ENCODE assay signal across 8 cellular contexts in the genomic region with DNA sequence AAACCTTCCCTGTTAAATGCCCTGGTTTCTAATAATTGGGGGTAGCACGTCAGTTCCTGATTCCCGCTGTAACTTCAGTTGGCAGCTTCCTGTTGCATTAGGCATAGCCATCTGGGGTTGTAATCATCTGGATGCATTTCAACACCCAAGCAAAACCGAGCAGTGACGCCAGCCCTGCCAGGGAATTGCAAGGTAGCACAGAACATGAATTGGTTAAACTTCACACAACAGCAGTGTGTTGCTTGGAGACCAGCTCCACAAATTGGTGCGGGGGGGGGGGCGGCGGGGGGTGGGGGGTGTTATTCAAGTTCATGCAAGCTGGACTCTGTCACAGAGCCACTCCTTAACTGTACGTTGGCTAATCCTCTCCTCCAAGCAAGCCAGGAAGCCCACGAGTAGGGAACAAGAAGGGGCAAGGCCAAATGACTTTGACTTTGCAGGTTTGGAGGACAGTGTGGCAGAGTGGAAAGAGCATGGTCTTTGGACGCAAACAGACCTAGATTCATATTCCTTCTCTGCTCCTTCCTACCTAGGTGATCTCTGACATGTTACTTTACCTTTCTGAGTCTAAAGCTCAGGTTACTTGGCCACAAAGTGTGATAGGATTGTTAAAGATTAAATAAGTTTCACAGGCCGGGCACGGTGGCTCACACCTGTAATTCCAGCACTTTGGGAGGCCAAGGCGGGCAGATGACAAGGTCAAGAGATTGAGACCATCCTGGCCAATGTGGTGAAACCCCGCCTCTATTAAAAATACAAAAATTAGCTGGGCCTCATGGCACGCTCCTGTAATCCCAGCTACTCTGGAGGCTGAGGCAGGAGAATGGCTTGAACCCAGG. TPM values are rescaled to one million over a fixed set of nuclear protein-coding genes. Genes with fewer than 3 reads are reported as not detected.
DNase-seq lines count a peak whose midpoint lies in the region; ATAC-seq and TF ChIP-seq lines count a peak whose summit lies in the region.
"Had no signal": no experiment of that assay in that cellular context is flagged by ENCODE, and none has a peak within 500 bp of the region (broad histone marks: within the 10 kb centered on the region; RNA-seq: fewer than 3 reads in every experiment).

No MANE protein-coding gene starts in this region.

- H3K9me3 ChIP-seq in liver (ENCODE audit: control insufficient read depth in 4 of 4, low read length in 3 of 4) (no peaks in the 10 kb centered on the region), testis (no peaks in the 10 kb centered on the region)

- H3K4me3 ChIP-seq in liver (ENCODE audit: low read depth in 1 of 3, low read length in 3 of 3) (no peak overlapping the region), testis (no peak overlapping the region)

- TF ChIP-seq CTCF in liver (IDR thresholded peaks at IDR 0.05; ENCODE audit: low read depth, low read length, missing input control) (no peak), testis (IDR thresholded peaks at IDR 0.05) (no peak)

- intact Hi-C loops in testis (cut with DNase I; ENCODE audit: low total_unique reads), result no loop called here

- H3K27ac ChIP-seq in liver (ENCODE audit: low read depth in 1 of 2, low read length in 2 of 2) (peak overlapping the region; percentile 55 to 61), testis (no peak overlapping the region)

- DNase-seq in HCEC 1CT (peak; percentile 63), NCI-H69 (lab: John Stamatoyannopoulos, UW) (peak; percentile 90), cerebellar cortex (ENCODE audit: low spot score) (peak; percentile 95), testis (peak; percentile 48)

- H3K4me1 ChIP-seq in liver (ENCODE audit: control insufficient read depth in 4 of 4, insufficient read depth in 4 of 4, low read length in 3 of 4), result peaks cover 0 to 3% (median 0%) of the 10 kb centered on the region in 4 donors
- H3K4me1 ChIP-seq in testis, result no peaks in the 10 kb centered on the region

- H3K9ac ChIP-seq in liver (ENCODE audit: low read depth in 1 of 2, low read length in 2 of 2), result peak overlapping the region in 1 of 2 donors; percentile 45

- whole genome bisulfite sequencing in liver, result 25% methylated on average over 15 of the region's 15 CpGs
- 48 to 62% methylated on average over 10 to 15 of the region's 15 CpGs for WGBS in testis, 2 donors

- ATAC-seq in GM19455 (IDR thresholded peaks at IDR 0.05; ENCODE audit: unreplicated experiment) (no peak), HG02588 (IDR thresholded peaks at IDR 0.05; ENCODE audit: unreplicated experiment) (no peak)
- ATAC-seq: Panc1 had no signal

- no peaks in the 10 kb centered on the region for H3K36me3 ChIP-seq in liver (ENCODE audit: control insufficient read depth in 4 of 4, insufficient read depth in 3 of 4, low read depth in 1 of 4, low read length in 3 of 4)
- H3K36me3 ChIP-seq in testis (ENCODE audit: low read depth, missing control alignments), result no peaks in the 10 kb centered on the region

- TF ChIP-seq RAD21 in liver (IDR thresholded peaks at IDR 0.05), result peak in 1 of 2 donors; percentile 47

- TF ChIP-seq POLR2A in testis (IDR thresholded peaks at IDR 0.05), result no peak

- H3K27me3 ChIP-seq in liver (ENCODE audit: control insufficient read depth in 4 of 4, insufficient read depth in 4 of 4, low read length in 3 of 4) (no peaks in the 10 kb centered on the region), testis (no peaks in the 10 kb centered on the region)

TF ChIP-seq in liver, 16 proteins besides CTCF, POLR2A, EP300 and RAD21:
- peak in 1 of 2 donors; percentile 31 for TF ChIP-seq JUND (IDR thresholded peaks at IDR 0.05)
- no peak for TF ChIP-seq TAF1 (conservative IDR thresholded peaks at IDR 0.05)
- TF ChIP-seq HNF4A (conservative IDR thresholded peaks at IDR 0.05), result peak; percentile 63 to 67
- peak; percentile 72 for TF ChIP-seq SP1 (IDR thresholded peaks at IDR 0.05)
- TF ChIP-seq, protein P1, sequence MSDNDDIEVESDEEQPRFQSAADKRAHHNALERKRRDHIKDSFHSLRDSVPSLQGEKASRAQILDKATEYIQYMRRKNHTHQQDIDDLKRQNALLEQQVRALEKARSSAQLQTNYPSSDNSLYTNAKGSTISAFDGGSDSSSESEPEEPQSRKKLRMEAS (IDR thresholded peaks at IDR 0.05), result no peak
- TF ChIP-seq, protein P2, sequence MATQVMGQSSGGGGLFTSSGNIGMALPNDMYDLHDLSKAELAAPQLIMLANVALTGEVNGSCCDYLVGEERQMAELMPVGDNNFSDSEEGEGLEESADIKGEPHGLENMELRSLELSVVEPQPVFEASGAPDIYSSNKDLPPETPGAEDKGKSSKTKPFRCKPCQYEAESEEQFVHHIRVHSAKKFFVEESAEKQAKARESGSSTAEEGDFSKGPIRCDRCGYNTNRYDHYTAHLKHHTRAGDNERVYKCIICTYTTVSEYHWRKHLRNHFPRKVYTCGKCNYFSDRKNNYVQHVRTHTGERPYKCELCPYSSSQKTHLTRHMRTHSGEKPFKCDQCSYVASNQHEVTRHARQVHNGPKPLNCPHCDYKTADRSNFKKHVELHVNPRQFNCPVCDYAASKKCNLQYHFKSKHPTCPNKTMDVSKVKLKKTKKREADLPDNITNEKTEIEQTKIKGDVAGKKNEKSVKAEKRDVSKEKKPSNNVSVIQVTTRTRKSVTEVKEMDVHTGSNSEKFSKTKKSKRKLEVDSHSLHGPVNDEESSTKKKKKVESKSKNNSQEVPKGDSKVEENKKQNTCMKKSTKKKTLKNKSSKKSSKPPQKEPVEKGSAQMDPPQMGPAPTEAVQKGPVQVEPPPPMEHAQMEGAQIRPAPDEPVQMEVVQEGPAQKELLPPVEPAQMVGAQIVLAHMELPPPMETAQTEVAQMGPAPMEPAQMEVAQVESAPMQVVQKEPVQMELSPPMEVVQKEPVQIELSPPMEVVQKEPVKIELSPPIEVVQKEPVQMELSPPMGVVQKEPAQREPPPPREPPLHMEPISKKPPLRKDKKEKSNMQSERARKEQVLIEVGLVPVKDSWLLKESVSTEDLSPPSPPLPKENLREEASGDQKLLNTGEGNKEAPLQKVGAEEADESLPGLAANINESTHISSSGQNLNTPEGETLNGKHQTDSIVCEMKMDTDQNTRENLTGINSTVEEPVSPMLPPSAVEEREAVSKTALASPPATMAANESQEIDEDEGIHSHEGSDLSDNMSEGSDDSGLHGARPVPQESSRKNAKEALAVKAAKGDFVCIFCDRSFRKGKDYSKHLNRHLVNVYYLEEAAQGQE (IDR thresholded peaks at IDR 0.05), result peak; percentile 23
- no peak for TF ChIP-seq NR2F2 (IDR thresholded peaks at IDR 0.05)
- no peak for TF ChIP-seq YY1 (IDR thresholded peaks at IDR 0.05)
- TF ChIP-seq FOXA2 (IDR thresholded peaks at IDR 0.05), result no peak
- peak; percentile 57 to 74 for TF ChIP-seq RXRA (IDR thresholded peaks at IDR 0.05)
- TF ChIP-seq FOXA1 (IDR thresholded peaks at IDR 0.05), result no peak
- peak; percentile 64 to 82 for TF ChIP-seq GABPA (IDR thresholded peaks at IDR 0.05 in 1 of 2, conservative IDR thresholded peaks at IDR 0.05 in 1 of 2)
- TF ChIP-seq EGR1 (IDR thresholded peaks at IDR 0.05; ENCODE audit: low read depth in 2 of 2), result no peak
- TF ChIP-seq HNF4G (IDR thresholded peaks at IDR 0.05), result no peak
- TF ChIP-seq, protein P3, sequence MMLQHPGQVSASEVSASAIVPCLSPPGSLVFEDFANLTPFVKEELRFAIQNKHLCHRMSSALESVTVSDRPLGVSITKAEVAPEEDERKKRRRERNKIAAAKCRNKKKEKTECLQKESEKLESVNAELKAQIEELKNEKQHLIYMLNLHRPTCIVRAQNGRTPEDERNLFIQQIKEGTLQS (IDR thresholded peaks at IDR 0.05), result peak; percentile 46
- TF ChIP-seq, protein P4, sequence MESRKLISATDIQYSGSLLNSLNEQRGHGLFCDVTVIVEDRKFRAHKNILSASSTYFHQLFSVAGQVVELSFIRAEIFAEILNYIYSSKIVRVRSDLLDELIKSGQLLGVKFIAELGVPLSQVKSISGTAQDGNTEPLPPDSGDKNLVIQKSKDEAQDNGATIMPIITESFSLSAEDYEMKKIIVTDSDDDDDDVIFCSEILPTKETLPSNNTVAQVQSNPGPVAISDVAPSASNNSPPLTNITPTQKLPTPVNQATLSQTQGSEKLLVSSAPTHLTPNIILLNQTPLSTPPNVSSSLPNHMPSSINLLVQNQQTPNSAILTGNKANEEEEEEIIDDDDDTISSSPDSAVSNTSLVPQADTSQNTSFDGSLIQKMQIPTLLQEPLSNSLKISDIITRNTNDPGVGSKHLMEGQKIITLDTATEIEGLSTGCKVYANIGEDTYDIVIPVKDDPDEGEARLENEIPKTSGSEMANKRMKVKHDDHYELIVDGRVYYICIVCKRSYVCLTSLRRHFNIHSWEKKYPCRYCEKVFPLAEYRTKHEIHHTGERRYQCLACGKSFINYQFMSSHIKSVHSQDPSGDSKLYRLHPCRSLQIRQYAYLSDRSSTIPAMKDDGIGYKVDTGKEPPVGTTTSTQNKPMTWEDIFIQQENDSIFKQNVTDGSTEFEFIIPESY (IDR thresholded peaks at IDR 0.05), result no peak

RNA-seq across cellular contexts. Expression of gene LAX1, which starts 4.7 kb away (rescaled TPM):
- total RNA-seq in liver, result under 1 TPM; 0.56 to 0.67 TPM
- under 1 TPM; 0.21 TPM for polyA plus RNA-seq in liver
- total RNA-seq in testis, result under 1 TPM in 1 of 2 donors, not detected in 1; 0.37 TPM
- polyA plus RNA-seq in testis (ENCODE audit: insufficient read depth, low read depth, low replicate concordance), result 0.26 TPM

RNA-seq across cellular contexts. Expression of gene ZBED6, which starts 25.7 kb away (rescaled TPM):
- 10 to 100 TPM in 1 of 2 donors, 1 to 10 TPM in 1; 4.9 to 14.1 TPM for total RNA-seq in liver
- polyA plus RNA-seq in liver, result 1 to 10 TPM; 2.4 to 2.9 TPM
- 10 to 100 TPM; 24.8 to 29.8 TPM for total RNA-seq in testis
- 8.2 TPM for polyA plus RNA-seq in testis (ENCODE audit: insufficient read depth, low read depth, low replicate concordance)

RNA-seq across cellular contexts. Expression of gene ZC3H11A, which starts 25.7 kb away (rescaled TPM):
- total RNA-seq in liver, result 10 to 100 TPM; 39.1 to 76.8 TPM
- 10 to 100 TPM; 14.9 to 21.2 TPM for polyA plus RNA-seq in liver
- total RNA-seq in testis, result 100 to 1,000 TPM; 128 to 133 TPM
- 84.5 TPM for polyA plus RNA-seq in testis (ENCODE audit: insufficient read depth, low read depth, low replicate concordance)

Comparison
In these comparisons a context has a peak if more than half of its experiments do, and no peak if none do; other contexts are left out.
1. H3K27ac ChIP-seq: peak in liver (2 of 2); none in testis (0 of 2).
2. Peak in every context shown above with its lines, with median percentiles within 50 percentile points of each other: DNase-seq.